8 cellular contexts compared by ENCODE assay signal in genomic region chr4:52713456-52713937, GRCh38. TPM values are rescaled to one million over a fixed set of nuclear protein-coding genes. Genes with fewer than 3 reads are reported as not detected.
DNase-seq lines count a peak whose midpoint lies in the region; ATAC-seq and TF ChIP-seq lines count a peak whose summit lies in the region.

No MANE protein-coding gene starts in this region.

- H3K27me3 Mint-ChIP-seq in activated CD4-positive, alpha-beta T cell treated with anti-CD3 and anti-CD28 coated beads, Interleukin-2, amount 10 ng/mL, durations not matched to agents 7 days and 5 days = peaks cover 3% of the 10 kb centered on the region
- H3K27me3 Mint-ChIP-seq in activated T-helper 17 cell treated with anti-CD3 and anti-CD28 coated beads, Interleukin-2, amount 50 U/mL, for 72 hours = no peaks in the 10 kb centered on the region

- TF ChIP-seq EP300 in transverse colon (IDR thresholded peaks at IDR 0.05; ENCODE audit: low read depth) = no peak

- peaks cover 0 to 10% (median 3%) of the 10 kb centered on the region in 4 donors for H3K36me3 ChIP-seq in transverse colon

- H3K27ac ChIP-seq in transverse colon = peak overlapping the region in 3 of 4 donors; percentile 95 to 97 (median 96)

- CTCF ChIA-PET in activated CD4-positive, alpha-beta T cell treated with anti-CD3 and anti-CD28 coated beads, Interleukin-2, amount 10 ng/mL, durations not matched to agents 7 days and 5 days (lab: Charles Lee) = interaction anchor here (0.8 to 2.8 kb wide), 4 partner anchors 8 to 15 kb away, joined by 3 to 12 read pairs (median 4); no protein-coding TSS in a partner anchor

- POLR2A ChIA-PET in activated CD4-positive, alpha-beta T cell treated with anti-CD3 and anti-CD28 coated beads, Interleukin-2, amount 10 ng/mL, durations not matched to agents 7 days and 5 days (lab: Charles Lee) = no interaction called here

- no peak for TF ChIP-seq CTCF in transverse colon (IDR thresholded peaks at IDR 0.05)

- H3K9me3 Mint-ChIP-seq in activated CD4-positive, alpha-beta T cell treated with anti-CD3 and anti-CD28 coated beads, Interleukin-2, amount 10 ng/mL, durations not matched to agents 7 days and 5 days = peaks cover 8% of the 10 kb centered on the region
- no peaks in the 10 kb centered on the region for H3K9me3 Mint-ChIP-seq in activated T-helper 17 cell treated with anti-CD3 and anti-CD28 coated beads, Interleukin-2, amount 50 U/mL, for 72 hours

- no peak for TF ChIP-seq POLR2A in transverse colon (IDR thresholded peaks at IDR 0.05)

- H3K36me3 Mint-ChIP-seq in activated CD4-positive, alpha-beta T cell treated with anti-CD3 and anti-CD28 coated beads, Interleukin-2, amount 10 ng/mL, durations not matched to agents 7 days and 5 days (ENCODE audit: low read depth) = peaks cover 41% of the 10 kb centered on the region
- peaks cover 59% of the 10 kb centered on the region for H3K36me3 Mint-ChIP-seq in activated T-helper 17 cell treated with anti-CD3 and anti-CD28 coated beads, Interleukin-2, amount 50 U/mL, for 72 hours (ENCODE audit: low read depth)

- in situ Hi-C loops in transverse colon (cut with MboI; ENCODE audit: low pct_ligation_motif_present in 1 of 4, low pct_unique_long_range_greater_than_20kb in 1 of 4, low sequenced_read_pairs in 3 of 4) = loop anchor here in 1 of 4 donors (25.0 kb wide), 1 partner anchor 649 kb away; the partner anchor contains the start of gene SCFD2

- 34 to 53% methylated on average over 7 to 12 of the region's 12 CpGs for WGBS in transverse colon (ENCODE audit: low coverage in 1 of 2), 2 donors

- no peak for DNase-seq in activated CD4-positive, alpha-beta T cell treated with anti-CD3 and anti-CD28 coated beads, Interleukin-2, amount 10 ng/mL, durations not matched to agents 7 days and 5 days
- DNase-seq in activated CD4-positive, alpha-beta T cell treated with anti-CD3 and anti-CD28 coated beads, Interleukin-2, amount 50 U/mL, for 4 hours = no peak
- DNase-seq in transverse colon (no peak), GF-D8 (lab: John Stamatoyannopoulos, UW) (no peak), NCI-H1105 treated with DMSO at 0.1 percent for 48 hours (lab: John Stamatoyannopoulos, UW) (no peak)

- peak overlapping the region; percentile 97 for H3K27ac Mint-ChIP-seq in activated CD4-positive, alpha-beta T cell treated with anti-CD3 and anti-CD28 coated beads, Interleukin-2, amount 10 ng/mL, durations not matched to agents 7 days and 5 days
- H3K27ac Mint-ChIP-seq in activated T-helper 17 cell treated with anti-CD3 and anti-CD28 coated beads, Interleukin-2, amount 50 U/mL, for 72 hours = peak overlapping the region; percentile 94

- H3K4me1 ChIP-seq in transverse colon = peaks cover 16 to 31% (median 20%) of the 10 kb centered on the region in 4 donors

- no peaks in the 10 kb centered on the region for H3K27me3 ChIP-seq in transverse colon

- peak overlapping the region; percentile 92 for H3K4me3 Mint-ChIP-seq in activated CD4-positive, alpha-beta T cell treated with anti-CD3 and anti-CD28 coated beads, Interleukin-2, amount 10 ng/mL, durations not matched to agents 7 days and 5 days
- H3K4me3 Mint-ChIP-seq in activated T-helper 17 cell treated with anti-CD3 and anti-CD28 coated beads, Interleukin-2, amount 50 U/mL, for 72 hours = peak overlapping the region; percentile 90

- ATAC-seq in activated T-helper 17 cell treated with anti-CD3 and anti-CD28 coated beads, Interleukin-2, amount 50 U/mL, for 72 hours (replicated peaks) = no peak
- no peak for ATAC-seq in HG02588 (IDR thresholded peaks at IDR 0.05; ENCODE audit: unreplicated experiment)

- H3K9me3 ChIP-seq in iPS-18c (ENCODE audit: control insufficient read depth, insufficient read depth, low read length) = peaks cover 3% of the 10 kb centered on the region
- H3K9me3 ChIP-seq in transverse colon = no peaks in the 10 kb centered on the region

- peak overlapping the region; percentile 92 for H3K4me3 ChIP-seq in iPS-18c (ENCODE audit: insufficient read depth, low read depth, low read length)
- peak overlapping the region in 3 of 4 donors; percentile 65 to 90 (median 82) for H3K4me3 ChIP-seq in transverse colon

- H3K4me1 Mint-ChIP-seq in activated CD4-positive, alpha-beta T cell treated with anti-CD3 and anti-CD28 coated beads, Interleukin-2, amount 10 ng/mL, durations not matched to agents 7 days and 5 days = peaks cover 50% of the 10 kb centered on the region
- H3K4me1 Mint-ChIP-seq in activated T-helper 17 cell treated with anti-CD3 and anti-CD28 coated beads, Interleukin-2, amount 50 U/mL, for 72 hours = peaks cover 25% of the 10 kb centered on the region

- intact Hi-C loops in transverse colon (cut with DNase I; ENCODE audit: low total_unique reads) = no loop called here

RNA-seq across cellular contexts. Expression of gene ERVMER34-1, which starts 37.7 kb away (rescaled TPM):
- not detected for total RNA-seq in activated CD4-positive, alpha-beta T cell treated with anti-CD3 and anti-CD28 coated beads, Interleukin-2, amount 10 ng/mL, durations not matched to agents 7 days and 5 days
- under 1 TPM; 0.09 to 0.19 TPM for total RNA-seq in activated T-helper 17 cell treated with anti-CD3 and anti-CD28 coated beads, Interleukin-2, amount 50 U/mL, for 72 hours
- total RNA-seq in transverse colon = under 1 TPM in 3 of 4 donors, not detected in 1; 0.20 to 0.32 (median 0.27) TPM

RNA-seq across cellular contexts. Expression of gene USP46, which starts 54.4 kb away (rescaled TPM):
- total RNA-seq in activated CD4-positive, alpha-beta T cell treated with anti-CD3 and anti-CD28 coated beads, Interleukin-2, amount 10 ng/mL, durations not matched to agents 7 days and 5 days = 1 to 10 TPM; 8.7 to 8.9 TPM
- 10 to 100 TPM in 1 of 2 donors, 1 to 10 TPM in 1; 8.6 to 10.1 TPM for total RNA-seq in activated T-helper 17 cell treated with anti-CD3 and anti-CD28 coated beads, Interleukin-2, amount 50 U/mL, for 72 hours
- 1 to 10 TPM; 6.0 to 7.6 (median 6.8) TPM for total RNA-seq in transverse colon
